ENCODE assay signal across 8 cellular contexts in the genomic region with DNA sequence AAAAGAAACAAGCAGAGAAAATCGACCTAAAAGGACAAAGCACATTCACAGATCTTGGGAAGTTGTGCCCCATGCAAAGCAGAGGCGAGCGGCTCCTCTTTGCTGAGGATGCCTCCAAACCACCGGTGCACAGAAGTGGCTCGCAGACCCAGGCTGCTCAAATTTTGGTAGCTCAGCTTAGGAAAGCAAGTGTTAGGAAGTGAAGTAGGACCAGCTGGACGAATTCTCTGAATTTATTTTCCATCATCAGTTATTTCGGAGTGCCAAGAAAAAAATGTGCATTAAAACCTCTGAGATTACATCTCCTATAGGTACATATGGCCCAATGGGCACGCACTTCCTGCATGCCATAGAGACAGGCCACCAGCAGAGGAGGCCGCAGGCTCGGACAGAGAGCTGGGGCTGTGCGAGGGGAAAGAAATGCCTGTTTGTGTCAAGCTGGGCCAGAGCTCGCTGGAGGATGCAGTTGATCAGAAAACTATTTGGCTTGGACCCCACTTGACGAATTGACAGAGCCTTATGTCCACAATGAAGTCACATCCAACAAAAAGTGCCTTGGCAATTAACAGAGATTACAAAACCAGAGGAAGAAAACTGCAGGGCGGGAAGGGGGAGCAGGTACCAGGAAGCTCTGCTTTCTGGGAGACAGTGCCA.
DNase-seq lines count a peak whose midpoint lies in the region; ATAC-seq, FAIRE-seq and TF ChIP-seq lines count a peak whose summit lies in the region.

No MANE protein-coding gene starts in this region.

- POLR2A ChIA-PET in GM12878 (lab: Charles Lee) = interaction anchor here (0.6 kb wide), 1 partner anchor 1507 kb away, joined by 4 read pairs; no protein-coding TSS in a partner anchor

- no peaks in the 10 kb centered on the region for H3K27me3 ChIP-seq in GM12878 (replicated peaks in 1 of 2; ENCODE audit: control insufficient read depth in 2 of 2, insufficient read depth in 2 of 2, low read length in 1 of 2)
- no peaks in the 10 kb centered on the region for H3K27me3 ChIP-seq in small intestine (ENCODE audit: control insufficient read depth in 2 of 2, insufficient read depth in 2 of 2, low read length in 2 of 2)

- TF ChIP-seq EP300 in GM12878 (IDR thresholded peaks at IDR 0.05; ENCODE audit: borderline replicate concordance in 1 of 2, control insufficient read depth in 1 of 2, low read depth in 2 of 2, low read length in 2 of 2) = no peak

- in situ Hi-C loops in GM12878 (cut with MboI) = no loop called here

- H2AFZ ChIP-seq in GM12878 (ENCODE audit: control insufficient read depth, low read depth, low read length) = no peak overlapping the region; the same call in 1 of the 2 replicates

- H3K4me1 ChIP-seq in GM12878 (ENCODE audit: control insufficient read depth, insufficient read depth, low read length) (peaks cover 32% of the 10 kb centered on the region), small intestine (ENCODE audit: control insufficient read depth in 2 of 2, insufficient read depth in 1 of 2, low read depth in 1 of 2, low read length in 1 of 2) (no peaks in the 10 kb centered on the region)

- H3K9me3 ChIP-seq in GM12878 (replicated peaks; ENCODE audit: control insufficient read depth, insufficient read depth, low read length) (no peaks in the 10 kb centered on the region; the same call in 2 of the 3 replicates), small intestine (ENCODE audit: control insufficient read depth, low read depth) (no peaks in the 10 kb centered on the region)

- ATAC-seq in HG02885 (IDR thresholded peaks at IDR 0.05; ENCODE audit: poor library complexity, unreplicated experiment) (peak; percentile 82), GM12878 (peak; percentile 87), omental fat pad (ENCODE audit: low FRiP score) (no peak)

- H3K36me3 ChIP-seq in GM12878 (ENCODE audit: control insufficient read depth in 2 of 2, insufficient read depth in 2 of 2, low read length in 1 of 2) (no peaks in the 10 kb centered on the region), small intestine (ENCODE audit: control insufficient read depth in 2 of 2, insufficient read depth in 2 of 2, low read length in 2 of 2) (no peaks in the 10 kb centered on the region)

- no peak overlapping the region for H3K4me3 ChIP-seq in GM12878
- no peak overlapping the region for H3K4me3 ChIP-seq in small intestine (ENCODE audit: low read depth in 1 of 2, low read length in 2 of 2)

- H3K9ac ChIP-seq in GM12878 (ENCODE audit: control insufficient read depth, insufficient read depth, low read length) = no peak overlapping the region

- no peak for TF ChIP-seq POLR2A in GM12878 (IDR thresholded peaks at IDR 0.05; ENCODE audit: low read depth, low read length)

- no peaks in the 10 kb centered on the region for H3K79me2 ChIP-seq in GM12878 (ENCODE audit: control insufficient read depth, insufficient read depth, low read length)

- SMC1A ChIA-PET in GM12878 (lab: Charles Lee; ENCODE audit: uncharacterized antibody, unreplicated experiment) = interaction anchor here (0.8 to 5.7 kb wide), 15 partner anchors 9 to 1110 kb away, joined by 3 to 37 read pairs (median 3); no protein-coding TSS in a partner anchor

- 22% methylated on average over 14 of the region's 14 CpGs for WGBS in GM12878 (ENCODE audit: insufficient coverage, insufficient replicate concordance, low lambda C conversion rate, missing lambda C conversion rate)
- WGBS in small intestine, 3 donors = 51 to 69% (median 54%) methylated on average over 14 of the region's 14 CpGs

- CTCF ChIA-PET in GM12878 (lab: Yijun Ruan, JAX) = interaction anchor here (0.6 to 2.6 kb wide), 29 partner anchors 9 to 1553 kb away, joined by 3 to 32 read pairs (median 4); a partner anchor contains a TSS

- BruUV-seq in GM12878 (replicated peaks; lab: Mats Ljungman, UMichigan) = no TSS peak

- peak overlapping the region; percentile 71 for H3K27ac ChIP-seq in GM12878 (ENCODE audit: control insufficient read depth, insufficient read depth)
- peak overlapping the region in 1 of 2 donors; percentile 24 for H3K27ac ChIP-seq in small intestine (ENCODE audit: low read depth in 1 of 2, low read length in 1 of 2)

- peak; percentile 63 for DNase-seq in GM04504 (ENCODE audit: low read depth)
- DNase-seq in RPMI8226 = peak; percentile 76
- DNase-seq in GM12878 (ENCODE audit: low read depth, low spot score) = peak; percentile 32
- peak; percentile 46 for DNase-seq in iPS DF 4.7 (ENCODE audit: extremely low read depth, low spot score)
- DNase-seq in small intestine = peak; percentile 26
- DNase-seq in OCI-M2 (lab: John Stamatoyannopoulos, UW; ENCODE audit: unreplicated experiment) = no peak
- DNase-seq in omental fat pad (ENCODE audit: low spot score) = no peak

- no peaks in the 10 kb centered on the region for H4K20me1 ChIP-seq in GM12878 (ENCODE audit: control insufficient read depth, insufficient read depth)

- peak; percentile 80 to 87 (median 81) for TF ChIP-seq CTCF in GM12878 (IDR thresholded peaks at IDR 0.05 in 2 of 3, conservative IDR thresholded peaks at IDR 0.05 in 1 of 3; ENCODE audit: control insufficient read depth in 2 of 3, extremely low read depth in 1 of 3, insufficient read depth in 1 of 3, low read depth in 3 of 3, low read length in 3 of 3)
- TF ChIP-seq CTCF in omental fat pad (IDR thresholded peaks at IDR 0.05) = no peak

- no peak overlapping the region for H3K4me2 ChIP-seq in GM12878 (ENCODE audit: control insufficient read depth, insufficient read depth)

- FAIRE-seq in GM12878 (lab: Jason Lieb, UNC) = peak; percentile 27
- no peak for FAIRE-seq in small intestine (lab: Jason Lieb, UNC)

- intact Hi-C loops in GM12878 (cut with micrococcal nuclease; ENCODE audit: unreplicated experiment) = loop anchor here (1.0 kb wide), 4 partner anchors 14 to 1056 kb away; no protein-coding TSS in a partner anchor

- TF ChIP-seq RAD21 in GM12878 (IDR thresholded peaks at IDR 0.05; ENCODE audit: insufficient read depth, low read depth, low read length) = peak; percentile 97

- RAD21 ChIA-PET in GM12878 (lab: Charles Lee; ENCODE audit: unreplicated experiment) = interaction anchor here (0.6 to 2.5 kb wide), 21 partner anchors 12 to 1110 kb away, joined by 3 to 14 read pairs (median 4); a partner anchor contains a TSS

TF ChIP-seq in GM12878, 131 proteins besides CTCF, POLR2A, EP300 and RAD21:
- TF ChIP-seq WRNIP1 (IDR thresholded peaks at IDR 0.05; ENCODE audit: borderline replicate concordance, low read depth, low read length) (no peak), SP1 (IDR thresholded peaks at IDR 0.05; ENCODE audit: low read depth, low read length) (peak; percentile 32), CBX5 (IDR thresholded peaks at IDR 0.05; ENCODE audit: low read depth) (0 out of 2 replicates have a peak, but pooled peaks have one; percentile 39), SMARCA5 (IDR thresholded peaks at IDR 0.05) (peak; percentile 31; the same call in 1 of the 2 replicates), PAX5 (IDR thresholded peaks at IDR 0.05; ENCODE audit: borderline replicate concordance, low read depth, low read length) (0 out of 2 replicates have a peak, but pooled peaks have one; percentile 20), YY1 (IDR thresholded peaks at IDR 0.05; ENCODE audit: low read depth, low read length) (peak; percentile 52; the same call in 1 of the 2 replicates), CHD4 (IDR thresholded peaks at IDR 0.05) (no peak), POU2F2 (IDR thresholded peaks at IDR 0.05; ENCODE audit: borderline replicate concordance, low read depth, low read length) (peak; percentile 67; the same call in 1 of the 3 replicates), TCF12 (IDR thresholded peaks at IDR 0.05; ENCODE audit: low read depth, low read length) (0 out of 2 replicates have a peak, but pooled peaks have one; percentile 24), SMC3 (IDR thresholded peaks at IDR 0.05; ENCODE audit: borderline replicate concordance, low read length) (peak; percentile 78)
- TF ChIP-seq, protein P1, sequence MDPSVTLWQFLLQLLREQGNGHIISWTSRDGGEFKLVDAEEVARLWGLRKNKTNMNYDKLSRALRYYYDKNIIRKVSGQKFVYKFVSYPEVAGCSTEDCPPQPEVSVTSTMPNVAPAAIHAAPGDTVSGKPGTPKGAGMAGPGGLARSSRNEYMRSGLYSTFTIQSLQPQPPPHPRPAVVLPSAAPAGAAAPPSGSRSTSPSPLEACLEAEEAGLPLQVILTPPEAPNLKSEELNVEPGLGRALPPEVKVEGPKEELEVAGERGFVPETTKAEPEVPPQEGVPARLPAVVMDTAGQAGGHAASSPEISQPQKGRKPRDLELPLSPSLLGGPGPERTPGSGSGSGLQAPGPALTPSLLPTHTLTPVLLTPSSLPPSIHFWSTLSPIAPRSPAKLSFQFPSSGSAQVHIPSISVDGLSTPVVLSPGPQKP (IDR thresholded peaks at IDR 0.05; ENCODE audit: low read depth, low read length) = 0 out of 2 replicates have a peak, but pooled peaks have one; percentile 49
- TF ChIP-seq, protein P2, sequence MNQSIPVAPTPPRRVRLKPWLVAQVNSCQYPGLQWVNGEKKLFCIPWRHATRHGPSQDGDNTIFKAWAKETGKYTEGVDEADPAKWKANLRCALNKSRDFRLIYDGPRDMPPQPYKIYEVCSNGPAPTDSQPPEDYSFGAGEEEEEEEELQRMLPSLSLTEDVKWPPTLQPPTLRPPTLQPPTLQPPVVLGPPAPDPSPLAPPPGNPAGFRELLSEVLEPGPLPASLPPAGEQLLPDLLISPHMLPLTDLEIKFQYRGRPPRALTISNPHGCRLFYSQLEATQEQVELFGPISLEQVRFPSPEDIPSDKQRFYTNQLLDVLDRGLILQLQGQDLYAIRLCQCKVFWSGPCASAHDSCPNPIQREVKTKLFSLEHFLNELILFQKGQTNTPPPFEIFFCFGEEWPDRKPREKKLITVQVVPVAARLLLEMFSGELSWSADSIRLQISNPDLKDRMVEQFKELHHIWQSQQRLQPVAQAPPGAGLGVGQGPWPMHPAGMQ (IDR thresholded peaks at IDR 0.05; ENCODE audit: borderline replicate concordance) = no peak

Comparison
In these comparisons a context has a peak if more than half of its experiments do, and no peak if none do; other contexts are left out.
1. DNase-seq: peak in GM04504 (single experiment), RPMI8226 (single experiment), GM12878 (single experiment), iPS DF 4.7 (single experiment) and small intestine (single experiment); none in OCI-M2 (single experiment) and omental fat pad (single experiment).
2. CTCF ChIP-seq: peak in GM12878 (3 of 3); none in omental fat pad (0 of 3).